1 cellular context compared by ENCODE assay signal in the genomic region with DNA sequence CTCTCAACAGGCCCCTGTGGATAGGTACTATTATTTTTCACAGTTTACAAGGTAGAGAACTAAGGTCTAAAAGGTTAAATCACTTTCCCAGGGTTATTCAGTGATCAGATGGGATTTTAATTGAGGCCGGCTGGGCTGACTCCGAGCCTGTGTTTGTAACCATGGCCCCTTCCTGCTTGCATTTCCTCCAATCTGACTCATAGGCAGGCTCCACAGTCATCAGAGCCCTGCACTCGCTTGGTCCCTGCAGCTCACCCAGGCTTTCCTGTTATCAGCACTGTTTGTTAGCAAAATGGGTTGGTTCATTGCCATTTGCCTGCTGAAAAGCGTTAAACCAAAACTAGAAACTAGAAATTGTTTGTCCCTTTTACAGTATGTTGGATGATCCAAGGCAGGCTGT.
TF ChIP-seq lines count a peak whose summit lies in the region.

No MANE protein-coding gene starts in this region.

TF ChIP-seq in WTC11, 78 proteins besides CTCF, POLR2A, EP300 and RAD21 (continued from another document):
- TF ChIP-seq, protein P1, sequence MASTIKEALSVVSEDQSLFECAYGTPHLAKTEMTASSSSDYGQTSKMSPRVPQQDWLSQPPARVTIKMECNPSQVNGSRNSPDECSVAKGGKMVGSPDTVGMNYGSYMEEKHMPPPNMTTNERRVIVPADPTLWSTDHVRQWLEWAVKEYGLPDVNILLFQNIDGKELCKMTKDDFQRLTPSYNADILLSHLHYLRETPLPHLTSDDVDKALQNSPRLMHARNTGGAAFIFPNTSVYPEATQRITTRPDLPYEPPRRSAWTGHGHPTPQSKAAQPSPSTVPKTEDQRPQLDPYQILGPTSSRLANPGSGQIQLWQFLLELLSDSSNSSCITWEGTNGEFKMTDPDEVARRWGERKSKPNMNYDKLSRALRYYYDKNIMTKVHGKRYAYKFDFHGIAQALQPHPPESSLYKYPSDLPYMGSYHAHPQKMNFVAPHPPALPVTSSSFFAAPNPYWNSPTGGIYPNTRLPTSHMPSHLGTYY (CRISPR knock-in tag; IDR thresholded peaks at IDR 0.05), result no peak
- no peak for TF ChIP-seq ZNF512 (CRISPR knock-in tag; IDR thresholded peaks at IDR 0.05; ENCODE audit: borderline replicate concordance)
- TF ChIP-seq, protein P2, sequence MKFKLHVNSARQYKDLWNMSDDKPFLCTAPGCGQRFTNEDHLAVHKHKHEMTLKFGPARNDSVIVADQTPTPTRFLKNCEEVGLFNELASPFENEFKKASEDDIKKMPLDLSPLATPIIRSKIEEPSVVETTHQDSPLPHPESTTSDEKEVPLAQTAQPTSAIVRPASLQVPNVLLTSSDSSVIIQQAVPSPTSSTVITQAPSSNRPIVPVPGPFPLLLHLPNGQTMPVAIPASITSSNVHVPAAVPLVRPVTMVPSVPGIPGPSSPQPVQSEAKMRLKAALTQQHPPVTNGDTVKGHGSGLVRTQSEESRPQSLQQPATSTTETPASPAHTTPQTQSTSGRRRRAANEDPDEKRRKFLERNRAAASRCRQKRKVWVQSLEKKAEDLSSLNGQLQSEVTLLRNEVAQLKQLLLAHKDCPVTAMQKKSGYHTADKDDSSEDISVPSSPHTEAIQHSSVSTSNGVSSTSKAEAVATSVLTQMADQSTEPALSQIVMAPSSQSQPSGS (CRISPR knock-in tag; IDR thresholded peaks at IDR 0.05; ENCODE audit: borderline replicate concordance, low read depth), result no peak
